ENCODE assay signal across 8 cellular contexts in genomic region chr19:55487884-55488687, GRCh38. TPM values are rescaled to one million over a fixed set of nuclear protein-coding genes. Genes with fewer than 3 reads are reported as not detected.
DNase-seq lines count a peak whose midpoint lies in the region; ATAC-seq lines count a peak whose summit lies in the region.

TSS of gene SSC5D (plus strand) at chr19:55488436. CDS start at chr19:55488590, 154 bp downstream.

- no peaks in the 10 kb centered on the region for H3K27me3 ChIP-seq in adipocyte (replicated peaks; ENCODE audit: control insufficient read depth, insufficient read depth, low read length)

- no peaks in the 10 kb centered on the region for H3K9me3 ChIP-seq in adipocyte (ENCODE audit: control insufficient read depth, low read length)

- peaks cover 2% of the 10 kb centered on the region for H3K27me3 Mint-ChIP-seq in activated CD4-positive, alpha-beta T cell treated with anti-CD3 and anti-CD28 coated beads, Interleukin-2, amount 10 ng/mL, durations not matched to agents 7 days and 5 days
- H3K27me3 Mint-ChIP-seq in immature natural killer cell (ENCODE audit: low read depth in 3 of 3): peaks cover 2 to 8% (median 3%) of the 10 kb centered on the region in 3 donors

- peak within 1 kb of the TSS; percentile 62 for H3K27ac Mint-ChIP-seq in activated CD4-positive, alpha-beta T cell treated with anti-CD3 and anti-CD28 coated beads, Interleukin-2, amount 10 ng/mL, durations not matched to agents 7 days and 5 days
- H3K27ac Mint-ChIP-seq in immature natural killer cell: peak within 1 kb of the TSS in 5 of 6 donors; percentile 51 to 68 (median 64)

- no peak for DNase-seq in activated CD4-positive, alpha-beta T cell treated with anti-CD3 and anti-CD28 coated beads, Interleukin-2, amount 10 ng/mL, durations not matched to agents 7 days and 5 days
- no peak for DNase-seq in activated CD4-positive, alpha-beta T cell treated with anti-CD3 and anti-CD28 coated beads for 48 hours
- DNase-seq in adipocyte (ENCODE audit: low read depth): peak; percentile 30
- no peak for DNase-seq in immature natural killer cell
- no peak for DNase-seq in amniotic stem cell (lab: John Stamatoyannopoulos, UW)

- H3K9me3 Mint-ChIP-seq in activated CD4-positive, alpha-beta T cell treated with anti-CD3 and anti-CD28 coated beads, Interleukin-2, amount 10 ng/mL, durations not matched to agents 7 days and 5 days: no peaks in the 10 kb centered on the region
- no peaks in the 10 kb centered on the region for H3K9me3 Mint-ChIP-seq in immature natural killer cell

- no peak within 1 kb of the TSS for H3K4me3 Mint-ChIP-seq in activated CD4-positive, alpha-beta T cell treated with anti-CD3 and anti-CD28 coated beads, Interleukin-2, amount 10 ng/mL, durations not matched to agents 7 days and 5 days
- peak within 1 kb of the TSS in 1 of 5 donors; percentile 38 for H3K4me3 Mint-ChIP-seq in immature natural killer cell

- peak within 1 kb of the TSS; percentile 86 for H3K9ac ChIP-seq in adipocyte (ENCODE audit: low read length)

- H3K36me3 Mint-ChIP-seq in activated CD4-positive, alpha-beta T cell treated with anti-CD3 and anti-CD28 coated beads, Interleukin-2, amount 10 ng/mL, durations not matched to agents 7 days and 5 days (ENCODE audit: low read depth): peaks cover 1% of the 10 kb centered on the region
- H3K36me3 Mint-ChIP-seq in immature natural killer cell: no peaks in the 10 kb centered on the region

- POLR2A ChIA-PET in activated CD4-positive, alpha-beta T cell treated with anti-CD3 and anti-CD28 coated beads, Interleukin-2, amount 10 ng/mL, durations not matched to agents 7 days and 5 days (lab: Charles Lee): no interaction called here

- H3K4me1 Mint-ChIP-seq in activated CD4-positive, alpha-beta T cell treated with anti-CD3 and anti-CD28 coated beads, Interleukin-2, amount 10 ng/mL, durations not matched to agents 7 days and 5 days: peaks cover 8% of the 10 kb centered on the region
- peaks cover 0 to 8% of the 10 kb centered on the region in 2 donors for H3K4me1 Mint-ChIP-seq in immature natural killer cell

- CTCF ChIA-PET in activated CD4-positive, alpha-beta T cell treated with anti-CD3 and anti-CD28 coated beads, Interleukin-2, amount 10 ng/mL, durations not matched to agents 7 days and 5 days (lab: Charles Lee): interaction anchor here (1.2 to 2.0 kb wide), 2 partner anchors 16 kb away, joined by 4 to 15 read pairs; no protein-coding TSS in a partner anchor

- H3K36me3 ChIP-seq in adipocyte (ENCODE audit: control insufficient read depth, insufficient read depth, low read length, severe bottlenecking): no peaks in the 10 kb centered on the region

- ATAC-seq in GM21423 (IDR thresholded peaks at IDR 0.05; ENCODE audit: unreplicated experiment) (no peak), GM19035 (IDR thresholded peaks at IDR 0.05; ENCODE audit: unreplicated experiment) (no peak)

- H3K4me1 ChIP-seq in adipocyte (ENCODE audit: control insufficient read depth, insufficient read depth, low read length): peaks cover 61% of the 10 kb centered on the region

- H3K4me3 ChIP-seq in adipocyte (ENCODE audit: low read length): peak within 1 kb of the TSS; percentile 66

- peak within 1 kb of the TSS; percentile 17 for H3K27ac ChIP-seq in temporal lobe (ENCODE audit: low read depth, low read length)

RNA-seq across cellular contexts. Expression of gene SSC5D, which starts in this region (rescaled TPM):
- under 1 TPM; 0.42 to 0.98 TPM for total RNA-seq in activated CD4-positive, alpha-beta T cell treated with anti-CD3 and anti-CD28 coated beads, Interleukin-2, amount 10 ng/mL, durations not matched to agents 7 days and 5 days
- not detected for polyA plus RNA-seq in immature natural killer cell
- total RNA-seq in temporal lobe: 0.25 TPM
